ENCODE assay signal across 3 cellular contexts in the genomic region with DNA sequence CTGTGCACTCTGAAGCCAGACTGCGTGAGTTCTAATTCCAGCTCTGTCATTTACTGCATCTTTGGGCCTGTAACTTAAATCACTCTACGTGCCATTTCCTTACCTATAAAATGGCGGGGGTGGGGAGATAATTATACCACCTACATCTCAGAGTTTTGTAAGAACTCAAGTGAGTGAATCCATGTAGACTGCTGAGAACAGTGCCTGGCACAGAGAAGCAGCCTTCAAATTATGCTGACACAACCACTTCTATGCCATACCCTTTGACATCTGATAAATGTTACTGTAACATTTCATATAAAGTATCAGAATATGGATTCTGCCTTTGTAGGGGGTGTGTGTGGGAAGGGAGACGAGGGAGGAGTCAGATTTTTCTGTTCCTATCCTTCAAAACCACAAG.
TF ChIP-seq lines count a peak whose summit lies in the region.

No MANE protein-coding gene starts in this region.

TF ChIP-seq in A549, 52 proteins besides CTCF, POLR2A, EP300 and RAD21:
- TF ChIP-seq RNF2 (IDR thresholded peaks at IDR 0.05; ENCODE audit: borderline replicate concordance, low read depth) (no peak), CHD4 (IDR thresholded peaks at IDR 0.05; ENCODE audit: borderline replicate concordance) (no peak), MAFK (IDR thresholded peaks at IDR 0.05; ENCODE audit: partially characterized antibody) (peak; percentile 56), HDAC2 (IDR thresholded peaks at IDR 0.05) (no peak), PHF8 (IDR thresholded peaks at IDR 0.05; ENCODE audit: borderline replicate concordance, low read depth) (no peak)
TF ChIP-seq in A549: peak in this region for 1.

TF ChIP-seq in GM23338, 12 proteins besides CTCF, POLR2A, EP300 and RAD21:
- TF ChIP-seq, protein P1, sequence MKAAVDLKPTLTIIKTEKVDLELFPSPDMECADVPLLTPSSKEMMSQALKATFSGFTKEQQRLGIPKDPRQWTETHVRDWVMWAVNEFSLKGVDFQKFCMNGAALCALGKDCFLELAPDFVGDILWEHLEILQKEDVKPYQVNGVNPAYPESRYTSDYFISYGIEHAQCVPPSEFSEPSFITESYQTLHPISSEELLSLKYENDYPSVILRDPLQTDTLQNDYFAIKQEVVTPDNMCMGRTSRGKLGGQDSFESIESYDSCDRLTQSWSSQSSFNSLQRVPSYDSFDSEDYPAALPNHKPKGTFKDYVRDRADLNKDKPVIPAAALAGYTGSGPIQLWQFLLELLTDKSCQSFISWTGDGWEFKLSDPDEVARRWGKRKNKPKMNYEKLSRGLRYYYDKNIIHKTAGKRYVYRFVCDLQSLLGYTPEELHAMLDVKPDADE (IDR thresholded peaks at IDR 0.05), result no peak
- no peak for TF ChIP-seq NANOG (IDR thresholded peaks at IDR 0.05; ENCODE audit: borderline replicate concordance)
- TF ChIP-seq, protein P2, sequence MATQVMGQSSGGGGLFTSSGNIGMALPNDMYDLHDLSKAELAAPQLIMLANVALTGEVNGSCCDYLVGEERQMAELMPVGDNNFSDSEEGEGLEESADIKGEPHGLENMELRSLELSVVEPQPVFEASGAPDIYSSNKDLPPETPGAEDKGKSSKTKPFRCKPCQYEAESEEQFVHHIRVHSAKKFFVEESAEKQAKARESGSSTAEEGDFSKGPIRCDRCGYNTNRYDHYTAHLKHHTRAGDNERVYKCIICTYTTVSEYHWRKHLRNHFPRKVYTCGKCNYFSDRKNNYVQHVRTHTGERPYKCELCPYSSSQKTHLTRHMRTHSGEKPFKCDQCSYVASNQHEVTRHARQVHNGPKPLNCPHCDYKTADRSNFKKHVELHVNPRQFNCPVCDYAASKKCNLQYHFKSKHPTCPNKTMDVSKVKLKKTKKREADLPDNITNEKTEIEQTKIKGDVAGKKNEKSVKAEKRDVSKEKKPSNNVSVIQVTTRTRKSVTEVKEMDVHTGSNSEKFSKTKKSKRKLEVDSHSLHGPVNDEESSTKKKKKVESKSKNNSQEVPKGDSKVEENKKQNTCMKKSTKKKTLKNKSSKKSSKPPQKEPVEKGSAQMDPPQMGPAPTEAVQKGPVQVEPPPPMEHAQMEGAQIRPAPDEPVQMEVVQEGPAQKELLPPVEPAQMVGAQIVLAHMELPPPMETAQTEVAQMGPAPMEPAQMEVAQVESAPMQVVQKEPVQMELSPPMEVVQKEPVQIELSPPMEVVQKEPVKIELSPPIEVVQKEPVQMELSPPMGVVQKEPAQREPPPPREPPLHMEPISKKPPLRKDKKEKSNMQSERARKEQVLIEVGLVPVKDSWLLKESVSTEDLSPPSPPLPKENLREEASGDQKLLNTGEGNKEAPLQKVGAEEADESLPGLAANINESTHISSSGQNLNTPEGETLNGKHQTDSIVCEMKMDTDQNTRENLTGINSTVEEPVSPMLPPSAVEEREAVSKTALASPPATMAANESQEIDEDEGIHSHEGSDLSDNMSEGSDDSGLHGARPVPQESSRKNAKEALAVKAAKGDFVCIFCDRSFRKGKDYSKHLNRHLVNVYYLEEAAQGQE (IDR thresholded peaks at IDR 0.05; ENCODE audit: unreplicated experiment), result no peak
- TF ChIP-seq POLR2AphosphoS5 (IDR thresholded peaks at IDR 0.05; ENCODE audit: low read depth), result no peak
- TF ChIP-seq ZNF331 (CRISPR knock-in tag; IDR thresholded peaks at IDR 0.05; ENCODE audit: low read depth), result no peak
- TF ChIP-seq CREB1 (CRISPR knock-in tag; IDR thresholded peaks at IDR 0.05; ENCODE audit: low read depth), result no peak
- TF ChIP-seq EZH2phosphoT487 (IDR thresholded peaks at IDR 0.05; ENCODE audit: unreplicated experiment), result no peak
- TF ChIP-seq STAT1 (IDR thresholded peaks at IDR 0.05; ENCODE audit: unreplicated experiment), result no peak

TF ChIP-seq in IMR-90, 13 proteins besides CTCF, POLR2A, EP300 and RAD21:
- no peak for TF ChIP-seq NFE2L2 (IDR thresholded peaks at IDR 0.05; ENCODE audit: low read depth, low read length)
- peak; percentile 33; the same call in 1 of the 2 replicates for TF ChIP-seq MAFK (IDR thresholded peaks at IDR 0.05; ENCODE audit: low read depth, low read length)
